In genomic region chr9:92180669-92181181, GRCh38 we compare ENCODE assay signal across 9 cellular contexts.
DNase-seq lines count a peak whose midpoint lies in the region; TF ChIP-seq lines count a peak whose summit lies in the region.
"Had no signal": no experiment of that assay in that cellular context is flagged by ENCODE, and none has a peak within 500 bp of the region (broad histone marks: within the 10 kb centered on the region; RNA-seq: fewer than 3 reads in every experiment).

No MANE protein-coding gene starts in this region.

- H3K4me2 ChIP-seq in neural progenitor cell, result no peak overlapping the region

- no peaks in the 10 kb centered on the region for H3K27me3 ChIP-seq in neural progenitor cell
- H3K27me3 ChIP-seq in sigmoid colon, result no peaks in the 10 kb centered on the region
- H3K27me3 ChIP-seq in prostate gland (replicated peaks; ENCODE audit: insufficient read depth), result no peaks in the 10 kb centered on the region

- H3K4me3 ChIP-seq in neural progenitor cell, result no peak overlapping the region
- H3K4me3 ChIP-seq in sigmoid colon, result no peak overlapping the region
- H3K4me3 ChIP-seq in prostate gland, result no peak overlapping the region

- no peaks in the 10 kb centered on the region for H3K79me2 ChIP-seq in neural progenitor cell (ENCODE audit: low read depth)

- no peak overlapping the region for H2AFZ ChIP-seq in neural progenitor cell (replicated peaks)

- H3K4me3 Mint-ChIP-seq in HFFc6 (peak overlapping the region; percentile 54; the same call in 1 of the 2 replicates), neural progenitor cell (no peak overlapping the region)

- no peak overlapping the region for H3K9ac ChIP-seq in neural progenitor cell

- H3K27ac ChIP-seq in angular gyrus (ENCODE audit: low read depth, low read length) (peak overlapping the region; percentile 81), neural progenitor cell (no peak overlapping the region), sigmoid colon (no peak overlapping the region), prostate gland (no peak overlapping the region)

- TF ChIP-seq CTCF in HFFc6 (IDR thresholded peaks at IDR 0.05) (no peak), neural progenitor cell (IDR thresholded peaks at IDR 0.05) (no peak), sigmoid colon (IDR thresholded peaks at IDR 0.05) (no peak), prostate gland (IDR thresholded peaks at IDR 0.05) (no peak)

- no peaks in the 10 kb centered on the region for H3F3A ChIP-seq in neural progenitor cell (ENCODE audit: low read depth)

- intact Hi-C loops in sigmoid colon (cut with DNase I), result no loop called here
- intact Hi-C loops in prostate gland (cut with DNase I), result no loop called here

- H3K27me3 Mint-ChIP-seq in HFFc6 (ENCODE audit: insufficient read depth), result no peaks in the 10 kb centered on the region; the same call in 1 of the 2 replicates
- H3K27me3 Mint-ChIP-seq in neural progenitor cell (ENCODE audit: insufficient read depth, low read depth), result peaks cover 6% of the 10 kb centered on the region

- peaks cover 9% of the 10 kb centered on the region for H3K4me1 ChIP-seq in neural progenitor cell
- H3K4me1 ChIP-seq in sigmoid colon, result no peaks in the 10 kb centered on the region
- no peaks in the 10 kb centered on the region for H3K4me1 ChIP-seq in prostate gland (replicated peaks)

- 55 to 76% methylated on average over 7 of the region's 7 CpGs for WGBS in sigmoid colon, 2 donors
- WGBS in prostate gland, result 72% methylated on average over 7 of the region's 7 CpGs

- peak overlapping the region; percentile 89 for H3K27ac Mint-ChIP-seq in HFFc6
- H3K27ac Mint-ChIP-seq in neural progenitor cell, result no peak overlapping the region

- no peaks in the 10 kb centered on the region for H4K20me1 ChIP-seq in neural progenitor cell (ENCODE audit: low read depth)

- no peak for TF ChIP-seq EP300 in sigmoid colon (IDR thresholded peaks at IDR 0.05)

- H3K4me1 Mint-ChIP-seq in HFFc6 (ENCODE audit: low read depth) (peaks cover 22% of the 10 kb centered on the region), neural progenitor cell (peaks cover 2% of the 10 kb centered on the region)

- TF ChIP-seq POLR2A in sigmoid colon (IDR thresholded peaks at IDR 0.05) (no peak), prostate gland (IDR thresholded peaks at IDR 0.05) (no peak)

- H3K9me3 Mint-ChIP-seq in HFFc6 (no peaks in the 10 kb centered on the region), neural progenitor cell (peaks cover 10% of the 10 kb centered on the region)

- DNase-seq in Ammon's horn (ENCODE audit: low spot score) (peak; percentile 72), HFFc6 (peak; percentile 88), iPS-NIHi7 (ENCODE audit: extremely low spot score) (peak; percentile 64), NCI-H1092 treated with DMSO at 0.1 percent for 48 hours (lab: John Stamatoyannopoulos, UW) (no peak), neural progenitor cell (ENCODE audit: low spot score) (no peak), sigmoid colon (no peak), prostate gland (ENCODE audit: low spot score) (no peak)
- DNase-seq: MM.1S had no signal

- H3K9me3 ChIP-seq in neural progenitor cell (ENCODE audit: low read depth) (no peaks in the 10 kb centered on the region), sigmoid colon (peaks cover 0 to 3% (median 0%) of the 10 kb centered on the region in 4 donors), prostate gland (no peaks in the 10 kb centered on the region)

- no peaks in the 10 kb centered on the region for H3K36me3 ChIP-seq in neural progenitor cell
- no peaks in the 10 kb centered on the region for H3K36me3 ChIP-seq in sigmoid colon
- H3K36me3 ChIP-seq in prostate gland, result no peaks in the 10 kb centered on the region

- H3K36me3 Mint-ChIP-seq in HFFc6 (ENCODE audit: low read depth) (no peaks in the 10 kb centered on the region), neural progenitor cell (peaks cover 2% of the 10 kb centered on the region)

Comparison
In these comparisons a context has a peak if more than half of its experiments do, and no peak if none do; other contexts are left out.
1. DNase-seq: peak in Ammon's horn (single experiment), HFFc6 (single experiment) and iPS-NIHi7 (single experiment); none in NCI-H1092 treated with DMSO at 0.1 percent for 48 hours (single experiment), neural progenitor cell (single experiment), sigmoid colon (single experiment) and prostate gland (single experiment).